ENCODE assay signal across 8 cellular contexts in genomic region chr11:449889-450808, GRCh38. TPM values are rescaled to one million over a fixed set of nuclear protein-coding genes. Genes with fewer than 3 reads are reported as not detected.
DNase-seq lines count a peak whose midpoint lies in the region; ATAC-seq and TF ChIP-seq lines count a peak whose summit lies in the region.

TSS of gene PTDSS2 (plus strand) at chr11:450279. CDS start at chr11:450456, 177 bp downstream.

- no peaks in the 10 kb centered on the region for H3K9me3 ChIP-seq in PC-9 (ENCODE audit: insufficient read depth, low read depth)
- H3K9me3 ChIP-seq in muscle layer of duodenum (ENCODE audit: control insufficient read depth in 1 of 2, low read length in 2 of 2) = no peaks in the 10 kb centered on the region

- intact Hi-C loops in PC-9 (cut with micrococcal nuclease; ENCODE audit: unreplicated experiment) = loop anchor here (1.0 to 5.0 kb wide), 3 partner anchors 55 to 143 kb away; partner anchors contain the start of genes IFITM2, PKP3 and RNH1

- H3K27me3 ChIP-seq in PC-9 (ENCODE audit: insufficient read depth, low read depth) (no peaks in the 10 kb centered on the region), muscle layer of duodenum (ENCODE audit: low read depth, low read length) (no peaks in the 10 kb centered on the region)

- H3K36me3 ChIP-seq in PC-9 (ENCODE audit: low read depth) (no peaks in the 10 kb centered on the region), muscle layer of duodenum (ENCODE audit: control insufficient read depth in 1 of 2, insufficient read depth in 2 of 2, low read length in 2 of 2) (peaks cover 3 to 8% of the 10 kb centered on the region in 2 donors)

- ATAC-seq in GM21619 (IDR thresholded peaks at IDR 0.05; ENCODE audit: unreplicated experiment) = peak; percentile 72
- peak; percentile 86 for ATAC-seq in esophagus mucosa

- peak within 1 kb of the TSS; percentile 84 for H2AFZ ChIP-seq in PC-9

- no peak for TF ChIP-seq CTCF in PC-9 (conservative IDR thresholded peaks at IDR 0.05)

- no peaks in the 10 kb centered on the region for H4K20me1 ChIP-seq in PC-9 (ENCODE audit: insufficient read depth)

- POLR2A ChIA-PET in PC-9 (lab: Charles Lee; ENCODE audit: unreplicated experiment) = interaction anchor here (0.5 to 1.1 kb wide), 3 partner anchors 10 to 82 kb away, joined by 4 to 12 read pairs (median 4); partner anchors contain the start of gene SIGIRR

- H3K79me2 ChIP-seq in PC-9 (ENCODE audit: low read depth) = peaks cover 22% of the 10 kb centered on the region

- H3K4me3 ChIP-seq in Jurkat, Clone E6-1 (ENCODE audit: low read length) = peak within 1 kb of the TSS; percentile 75
- H3K4me3 ChIP-seq in PC-9 = peak within 1 kb of the TSS; percentile 69
- peak within 1 kb of the TSS; percentile 66 to 82 for H3K4me3 ChIP-seq in muscle layer of duodenum (ENCODE audit: low read depth in 1 of 2, low read length in 2 of 2)

- DNase-seq in DMS153 (lab: John Stamatoyannopoulos, UW) (peak; percentile 89), PC-9 (peak; percentile 79 to 87)
- peak; percentile 94 for DNase-seq in Jurkat, Clone E6-1 (ENCODE audit: low read depth, low spot score)
- DNase-seq in activated T-cell treated with anti-CD3 and anti-CD28 coated beads, Interleukin-2, amount 50 U/mL, for 1 hour = peak; percentile 94
- peak; percentile 91 to 92 for DNase-seq in stimulated activated CD8-positive, alpha-beta memory T cell treated with anti-CD3 and anti-CD28 coated beads, Interleukin-7, amount 100 ng/mL, for 4 hours (ENCODE audit: low read depth in 2 of 2)

- CTCF ChIA-PET in PC-9 (lab: Charles Lee) = no interaction called here

- H3F3A ChIP-seq in PC-9 (ENCODE audit: insufficient read depth, low read depth) = peaks cover 9% of the 10 kb centered on the region; the same call in 1 of the 2 replicates

- H3K4me2 ChIP-seq in PC-9 = peak within 1 kb of the TSS; percentile 88

- no TSS peak for BruUV-seq in PC-9 (replicated peaks; lab: Mats Ljungman, UMichigan)

- no peak within 1 kb of the TSS for H3K27ac ChIP-seq in PC-9
- H3K27ac ChIP-seq in muscle layer of duodenum (ENCODE audit: low read length) = peak within 1 kb of the TSS; percentile 23

- H3K4me1 ChIP-seq in PC-9 (replicated peaks; ENCODE audit: insufficient read depth) (0 out of 2 replicates have a peak, but pooled peaks cover 5% of the 10 kb centered on the region), muscle layer of duodenum (ENCODE audit: control insufficient read depth in 1 of 2, insufficient read depth in 2 of 2, low read length in 2 of 2) (peaks cover 11 to 35% of the 10 kb centered on the region in 2 donors)

- no peaks in the 10 kb centered on the region for H3K9me2 ChIP-seq in PC-9 (ENCODE audit: insufficient read depth)

RNA-seq across cellular contexts. Expression of gene PTDSS2, which starts in this region (rescaled TPM):
- polyA plus RNA-seq in Jurkat, Clone E6-1 (2012; ENCODE audit: insufficient read depth, insufficient read length) = 22.4 TPM
- total RNA-seq in PC-9 (2021) (32.5 and 38.8 TPM in 2 replicates), esophagus mucosa (12.0 TPM)
